In the genomic region with DNA sequence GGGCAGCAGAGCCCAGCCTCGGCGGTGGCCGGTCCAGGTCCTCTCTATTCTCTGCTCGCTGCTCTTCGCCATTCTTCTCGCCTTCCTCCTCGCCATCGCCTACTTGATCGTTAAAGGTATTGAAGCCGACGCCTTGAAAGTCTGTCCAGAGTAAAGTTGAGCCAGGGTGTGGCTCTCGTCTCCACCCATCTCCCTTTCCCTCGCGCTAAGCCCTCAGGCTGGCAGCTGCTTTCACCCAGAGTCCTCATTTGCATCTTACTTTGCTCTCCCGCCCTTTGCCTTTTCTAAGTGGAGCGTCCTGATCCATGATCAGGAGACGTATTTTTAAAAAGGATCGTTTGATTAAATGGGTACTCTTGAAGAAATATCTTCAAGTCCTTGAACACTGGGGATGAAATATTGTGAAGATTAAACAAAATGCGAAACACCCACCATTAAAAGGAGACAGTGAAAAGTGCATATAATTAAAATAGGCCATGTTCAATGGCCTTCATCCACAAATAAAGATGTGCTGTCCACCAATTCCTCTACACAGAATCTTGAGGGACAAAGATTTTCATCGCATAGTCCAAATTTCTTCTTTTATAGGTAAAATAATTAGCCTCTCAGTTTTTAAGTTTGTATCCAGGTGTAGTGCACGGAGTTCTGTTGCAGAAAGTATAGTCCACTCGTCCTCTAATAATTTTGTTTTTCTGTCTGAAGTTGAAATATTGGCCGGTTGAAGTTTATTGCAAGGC, we compare ENCODE assay signal across 1 cellular context.
TF ChIP-seq lines count a peak whose summit lies in the region.

No MANE protein-coding gene starts in this region.

TF ChIP-seq in IMR-90, 13 proteins besides CTCF, POLR2A, EP300 and RAD21 (continued from another document):
- TF ChIP-seq FOS (IDR thresholded peaks at IDR 0.05; ENCODE audit: low read depth, low read length) (no peak), NFE2L2 (IDR thresholded peaks at IDR 0.05; ENCODE audit: low read depth, low read length) (no peak)
